8 cellular contexts compared by ENCODE assay signal in the genomic region with DNA sequence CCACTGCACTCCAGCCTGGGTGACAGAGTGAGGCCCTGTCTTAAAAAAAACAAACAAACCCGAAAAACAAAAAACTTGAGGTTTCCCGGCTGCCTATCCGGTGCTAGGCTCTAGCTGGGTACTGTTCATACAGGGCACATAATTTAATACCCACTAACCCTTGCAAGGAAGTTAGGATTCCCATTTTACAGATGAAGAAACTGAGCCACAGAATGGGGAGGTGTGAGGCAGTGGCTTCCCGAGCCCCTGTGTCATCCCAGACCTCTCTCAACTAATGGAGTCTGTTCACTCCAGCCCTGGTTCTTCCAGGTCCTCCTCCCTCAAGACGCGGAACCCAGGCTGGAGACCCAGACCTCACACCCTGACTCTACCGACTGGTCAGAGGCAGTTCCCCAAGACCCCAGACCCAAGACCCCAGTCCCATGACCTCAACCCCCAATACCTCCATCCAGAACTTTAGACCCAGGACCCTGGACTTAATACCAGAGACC. TPM values are rescaled to one million over a fixed set of nuclear protein-coding genes. Genes with fewer than 3 reads are reported as not detected.
DNase-seq lines count a peak whose midpoint lies in the region; ATAC-seq lines count a peak whose summit lies in the region.

No MANE protein-coding gene starts in this region.

- no peaks in the 10 kb centered on the region for H3K9me3 ChIP-seq in iPS DF 6.9 (ENCODE audit: control insufficient read depth, insufficient read depth, low read length)

- H3K27me3 Mint-ChIP-seq in activated T-helper 1 cell treated with anti-CD3 and anti-CD28 coated beads, Interleukin-12 subunit alpha, Interleukin-12 subunit beta, Interleukin-2, Interleukin-4 antibody, amounts not matched to agents 30 ng/mL and 10 ng/mL and 1 ng/mL, durations not matched to agents 14 hours and 24 hours and 36 hours (ENCODE audit: insufficient read depth), result peaks cover 2% of the 10 kb centered on the region
- H3K27me3 Mint-ChIP-seq in stimulated activated memory B cell treated with anti-CD40 and anti-IgM and Interleukin-4, amounts not matched to agents 10 μg/mL and 1 μg/mL and 100 μg/mL, for 72 hours, result no peaks in the 10 kb centered on the region

- DNase-seq in NCI-H2107 treated with DMSO at 0.1 percent for 48 hours (lab: John Stamatoyannopoulos, UW; ENCODE audit: unreplicated experiment) (peak; percentile 2), NCI-H2107 (lab: John Stamatoyannopoulos, UW) (no peak), iPS DF 6.9 (ENCODE audit: low read depth, low spot score) (no peak), NCI-H1092 treated with DMSO at 0.1 percent for 48 hours (lab: John Stamatoyannopoulos, UW) (no peak), sciatic nerve (ENCODE audit: low spot score) (no peak), NCI-H1694 (lab: John Stamatoyannopoulos, UW) (no peak)
- DNase-seq in activated T-helper 1 cell treated with anti-CD3 and anti-CD28 coated beads, Interleukin-12 subunit alpha, Interleukin-12 subunit beta, Interleukin-2, Interleukin-4 antibody, amounts not matched to agents 30 ng/mL and 10 ng/mL and 1 ng/mL, durations not matched to agents 14 hours and 24 hours and 36 hours (ENCODE audit: low spot score), result no peak

- peak overlapping the region; percentile 98 for H3K27ac Mint-ChIP-seq in activated T-helper 1 cell treated with anti-CD3 and anti-CD28 coated beads, Interleukin-12 subunit alpha, Interleukin-12 subunit beta, Interleukin-2, Interleukin-4 antibody, amounts not matched to agents 30 ng/mL and 10 ng/mL and 1 ng/mL, durations not matched to agents 14 hours and 24 hours and 36 hours
- peak overlapping the region; percentile 98 for H3K27ac Mint-ChIP-seq in stimulated activated memory B cell treated with anti-CD40 and anti-IgM and Interleukin-4, amounts not matched to agents 10 μg/mL and 1 μg/mL and 100 μg/mL, for 72 hours

- no CpG with 5 or more reads among the region's 7 CpGs for WGBS in iPS DF 6.9 (ENCODE audit: insufficient coverage, insufficient read length)

- H3K4me3 Mint-ChIP-seq in activated T-helper 1 cell treated with anti-CD3 and anti-CD28 coated beads, Interleukin-12 subunit alpha, Interleukin-12 subunit beta, Interleukin-2, Interleukin-4 antibody, amounts not matched to agents 30 ng/mL and 10 ng/mL and 1 ng/mL, durations not matched to agents 14 hours and 24 hours and 36 hours, result peak overlapping the region; percentile 100
- peak overlapping the region; percentile 92 for H3K4me3 Mint-ChIP-seq in stimulated activated memory B cell treated with anti-CD40 and anti-IgM and Interleukin-4, amounts not matched to agents 10 μg/mL and 1 μg/mL and 100 μg/mL, for 72 hours

- no peaks in the 10 kb centered on the region for H3K27me3 ChIP-seq in iPS DF 6.9 (ENCODE audit: control insufficient read depth, insufficient read depth, low read length)

- H3K9me3 Mint-ChIP-seq in activated T-helper 1 cell treated with anti-CD3 and anti-CD28 coated beads, Interleukin-12 subunit alpha, Interleukin-12 subunit beta, Interleukin-2, Interleukin-4 antibody, amounts not matched to agents 30 ng/mL and 10 ng/mL and 1 ng/mL, durations not matched to agents 14 hours and 24 hours and 36 hours, result no peaks in the 10 kb centered on the region
- H3K9me3 Mint-ChIP-seq in stimulated activated memory B cell treated with anti-CD40 and anti-IgM and Interleukin-4, amounts not matched to agents 10 μg/mL and 1 μg/mL and 100 μg/mL, for 72 hours, result no peaks in the 10 kb centered on the region

- H3K36me3 Mint-ChIP-seq in activated T-helper 1 cell treated with anti-CD3 and anti-CD28 coated beads, Interleukin-12 subunit alpha, Interleukin-12 subunit beta, Interleukin-2, Interleukin-4 antibody, amounts not matched to agents 30 ng/mL and 10 ng/mL and 1 ng/mL, durations not matched to agents 14 hours and 24 hours and 36 hours (ENCODE audit: low read depth), result peaks cover 9% of the 10 kb centered on the region
- peaks cover 5% of the 10 kb centered on the region for H3K36me3 Mint-ChIP-seq in stimulated activated memory B cell treated with anti-CD40 and anti-IgM and Interleukin-4, amounts not matched to agents 10 μg/mL and 1 μg/mL and 100 μg/mL, for 72 hours

- H3K4me3 ChIP-seq in iPS DF 6.9 (ENCODE audit: low read length), result peak overlapping the region; percentile 93

- no peaks in the 10 kb centered on the region for H3K4me1 ChIP-seq in iPS DF 6.9 (ENCODE audit: control insufficient read depth, insufficient read depth, low read length)

- ATAC-seq in stimulated activated memory B cell treated with anti-CD40 and anti-IgM and Interleukin-4, amounts not matched to agents 10 μg/mL and 1 μg/mL and 100 μg/mL, for 72 hours, result no peak
- ATAC-seq in sciatic nerve, result no peak

- H3K4me1 Mint-ChIP-seq in activated T-helper 1 cell treated with anti-CD3 and anti-CD28 coated beads, Interleukin-12 subunit alpha, Interleukin-12 subunit beta, Interleukin-2, Interleukin-4 antibody, amounts not matched to agents 30 ng/mL and 10 ng/mL and 1 ng/mL, durations not matched to agents 14 hours and 24 hours and 36 hours (ENCODE audit: low read depth), result peaks cover 20% of the 10 kb centered on the region
- H3K4me1 Mint-ChIP-seq in stimulated activated memory B cell treated with anti-CD40 and anti-IgM and Interleukin-4, amounts not matched to agents 10 μg/mL and 1 μg/mL and 100 μg/mL, for 72 hours, result peaks cover 44% of the 10 kb centered on the region

- peaks cover 3% of the 10 kb centered on the region for H3K36me3 ChIP-seq in iPS DF 6.9 (ENCODE audit: control insufficient read depth, insufficient read depth, low read length)

- no peak overlapping the region for H3K27ac ChIP-seq in iPS DF 6.9 (ENCODE audit: low read length)

- intact Hi-C loops in activated T-helper 1 cell treated with anti-CD3 and anti-CD28 coated beads, Interleukin-12 subunit alpha, Interleukin-12 subunit beta, Interleukin-2, Interleukin-4 antibody, amounts not matched to agents 30 ng/mL and 10 ng/mL and 1 ng/mL, durations not matched to agents 14 hours and 24 hours and 36 hours (cut with micrococcal nuclease), result loop anchor here (1.0 to 5.0 kb wide), 6 partner anchors 37 to 961 kb away; partner anchors contain the start of genes DAPK3, DPP9, MFSD12 and MPND
- intact Hi-C loops in sciatic nerve (cut with DNase I), result no loop called here

RNA-seq across cellular contexts. Expression of gene APBA3, which starts 0.6 kb away (rescaled TPM):
- total RNA-seq in activated T-helper 1 cell treated with anti-CD3 and anti-CD28 coated beads, Interleukin-12 subunit alpha, Interleukin-12 subunit beta, Interleukin-2, Interleukin-4 antibody, amounts not matched to agents 30 ng/mL and 10 ng/mL and 1 ng/mL, durations not matched to agents 14 hours and 24 hours and 36 hours, result 45.4 and 48.9 TPM in 2 replicates
- 26.1 TPM for total RNA-seq in sciatic nerve

RNA-seq across cellular contexts. Expression of gene MRPL54, which starts 1.6 kb away (rescaled TPM):
- 88.2 and 94.7 TPM in 2 replicates for total RNA-seq in activated T-helper 1 cell treated with anti-CD3 and anti-CD28 coated beads, Interleukin-12 subunit alpha, Interleukin-12 subunit beta, Interleukin-2, Interleukin-4 antibody, amounts not matched to agents 30 ng/mL and 10 ng/mL and 1 ng/mL, durations not matched to agents 14 hours and 24 hours and 36 hours
- total RNA-seq in sciatic nerve, result 35.3 TPM

RNA-seq across cellular contexts. Expression of gene RAX2, which starts 11.1 kb away (rescaled TPM):
- not detected in 2 replicates for total RNA-seq in activated T-helper 1 cell treated with anti-CD3 and anti-CD28 coated beads, Interleukin-12 subunit alpha, Interleukin-12 subunit beta, Interleukin-2, Interleukin-4 antibody, amounts not matched to agents 30 ng/mL and 10 ng/mL and 1 ng/mL, durations not matched to agents 14 hours and 24 hours and 36 hours
- total RNA-seq in sciatic nerve, result not detected

RNA-seq across cellular contexts. Expression of gene MATK, which starts 25.3 kb away (rescaled TPM):
- 21.5 and 24.3 TPM in 2 replicates for total RNA-seq in activated T-helper 1 cell treated with anti-CD3 and anti-CD28 coated beads, Interleukin-12 subunit alpha, Interleukin-12 subunit beta, Interleukin-2, Interleukin-4 antibody, amounts not matched to agents 30 ng/mL and 10 ng/mL and 1 ng/mL, durations not matched to agents 14 hours and 24 hours and 36 hours
- total RNA-seq in sciatic nerve, result 1.6 TPM

RNA-seq across cellular contexts. Expression of gene TJP3, which starts 52.7 kb away (rescaled TPM):
- 0.08 TPM in 1 of 2 replicates, not detected in the other for total RNA-seq in activated T-helper 1 cell treated with anti-CD3 and anti-CD28 coated beads, Interleukin-12 subunit alpha, Interleukin-12 subunit beta, Interleukin-2, Interleukin-4 antibody, amounts not matched to agents 30 ng/mL and 10 ng/mL and 1 ng/mL, durations not matched to agents 14 hours and 24 hours and 36 hours
- 2.1 TPM for total RNA-seq in sciatic nerve
